ENCODE assay signal across 24 cellular contexts in the genomic region with DNA sequence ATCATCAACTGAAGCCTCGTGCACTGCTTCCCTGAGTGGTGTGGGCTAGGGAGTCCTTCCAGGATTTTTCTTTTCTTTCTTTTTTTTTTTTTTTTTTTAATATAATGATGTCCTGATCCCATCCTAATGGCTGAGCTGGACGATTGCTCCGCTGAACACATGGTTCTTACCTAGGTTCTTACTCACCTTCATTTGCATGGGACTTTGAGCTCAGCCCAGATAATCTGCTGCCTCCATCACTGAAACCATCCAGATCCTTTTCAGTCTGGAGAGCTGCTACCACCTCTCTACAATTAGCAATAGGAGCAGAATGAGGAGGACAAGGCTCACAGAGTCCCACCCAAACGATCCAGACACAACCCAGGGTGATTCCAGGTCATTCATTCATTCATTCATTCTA.
"Had no signal": no experiment of that assay in that cellular context is flagged by ENCODE, and none has a peak within 500 bp of the region (broad histone marks: within the 10 kb centered on the region; RNA-seq: fewer than 3 reads in every experiment).

No MANE protein-coding gene starts in this region.

- H3K27me3 ChIP-seq: adrenal gland, MG63 had no signal

- H3K36me3 ChIP-seq: adrenal gland, MG63 had no signal

- H3K4me3 ChIP-seq: adrenal gland, MG63, SK-N-MC had no signal

- DNase-seq: activated CD4-positive, alpha-beta memory T cell treated with anti-CD3 and anti-CD28 coated beads, Interleukin-2, amount 10 ng/mL, durations not matched to agents 7 days and 5 days; activated CD4-positive, alpha-beta T cell treated with anti-CD3 and anti-CD28 coated beads for 36 hours; activated CD4-positive, alpha-beta T cell treated with anti-CD3 and anti-CD28 coated beads, Interleukin-2, amount 50 U/mL, for 1 hour; activated gamma-delta T cell treated with Interleukin-2 at 50 U/mL for 16 hours; activated naive CD4-positive, alpha-beta T cell treated with anti-CD3 and anti-CD28 coated beads, Interleukin-2, amount 50 U/mL, for 16 hours; activated naive CD8-positive, alpha-beta T cell treated with anti-CD3 and anti-CD28 coated beads, Interleukin-2, amount 10 ng/mL, durations not matched to agents 7 days and 5 days; activated T-cell treated with anti-CD3 and anti-CD28 coated beads, Interleukin-2, amount 50 U/mL, for 72 hours; anterior cingulate cortex; MG63; MV-4-11; NCI-H1092 treated with DMSO at 0.1 percent for 48 hours; NCI-H1436; NCI-H1694 treated with DMSO at 0.1 percent for 48 hours; NCI-H2029 treated with DMSO at 0.1 percent for 48 hours; NCI-H510A treated with DMSO at 0.1 percent for 48 hours; NCI-H774; NK-92 treated with Interleukin-12 subunit alpha and Interleukin-12 subunit beta, amount 100 ng/mL, for 24 hours; OCI-M1; RPMI8226; T-helper 1 cell had no signal

- ATAC-seq: activated CD4-positive, alpha-beta T cell treated with anti-CD3 and anti-CD28 coated beads for 36 hours; activated T-cell treated with anti-CD3 and anti-CD28 coated beads, Interleukin-2, amount 50 U/mL, for 72 hours; Right ventricle myocardium inferior had no signal

- H3K27ac ChIP-seq: SK-N-MC, VCaP had no signal

- H3K9me3 ChIP-seq: adrenal gland, MG63 had no signal
